15 cellular contexts compared by ENCODE assay signal in genomic region chr10:102715880-102716279, GRCh38. TPM values are rescaled to one million over a fixed set of nuclear protein-coding genes. Genes with fewer than 3 reads are reported as not detected.
A peak's percentile ranks its signal among the peaks of the same experiment; 100 is the strongest.
DNase-seq lines count a peak whose midpoint lies in the region; ATAC-seq and TF ChIP-seq lines count a peak whose summit lies in the region.
"Had no signal": no experiment of that assay in that cellular context is flagged by ENCODE, and none has a peak within 500 bp of the region (broad histone marks: within the 10 kb centered on the region; RNA-seq: fewer than 3 reads in every experiment).

No MANE protein-coding gene starts in this region.

- peak overlapping the region; percentile 89 for H3K4me3 Mint-ChIP-seq in type B pancreatic cell

- H3K4me3 ChIP-seq in right atrium auricular region, result no peak overlapping the region
- H3K4me3 ChIP-seq in PC-9, result no peak overlapping the region
- no peak overlapping the region for H3K4me3 ChIP-seq in hepatocyte
- no peak overlapping the region for H3K4me3 ChIP-seq in testis

- no peaks in the 10 kb centered on the region for H3K9me2 ChIP-seq in PC-9 (ENCODE audit: insufficient read depth)
- H3K9me2 ChIP-seq in hepatocyte (replicated peaks; ENCODE audit: insufficient read depth), result no peaks in the 10 kb centered on the region

- no peaks in the 10 kb centered on the region for H3K9me3 Mint-ChIP-seq in type B pancreatic cell

- DNase-seq in right atrium auricular region (ENCODE audit: low spot score) (peak; percentile 2), Right ventricle myocardium superior (no peak), PC-9 (no peak), hepatocyte (ENCODE audit: low spot score) (no peak), type B pancreatic cell (ENCODE audit: extremely low spot score, unreplicated experiment) (no peak), testis (no peak), nucleus accumbens (lab: John Stamatoyannopoulos, UW) (no peak)
- DNase-seq: C1 segment of cervical spinal cord, caudate nucleus, NCI-H226, occipital lobe had no signal

- TF ChIP-seq CTCF in right atrium auricular region (IDR thresholded peaks at IDR 0.05) (no peak), PC-9 (conservative IDR thresholded peaks at IDR 0.05) (no peak), hepatocyte (IDR thresholded peaks at IDR 0.05; ENCODE audit: poor library complexity) (no peak), type B pancreatic cell (conservative IDR thresholded peaks at IDR 0.05) (no peak), testis (IDR thresholded peaks at IDR 0.05) (no peak)

- peaks cover 11% of the 10 kb centered on the region for H3K36me3 Mint-ChIP-seq in type B pancreatic cell

- H3K27me3 ChIP-seq in right atrium auricular region (no peaks in the 10 kb centered on the region), PC-9 (ENCODE audit: insufficient read depth, low read depth) (no peaks in the 10 kb centered on the region), hepatocyte (no peaks in the 10 kb centered on the region), testis (no peaks in the 10 kb centered on the region)
- H3K27me3 ChIP-seq: esophagus muscularis mucosa, SJSA1 had no signal

- H3K9me3 ChIP-seq in right atrium auricular region, result no peaks in the 10 kb centered on the region
- no peaks in the 10 kb centered on the region for H3K9me3 ChIP-seq in PC-9 (ENCODE audit: insufficient read depth, low read depth)
- H3K9me3 ChIP-seq in hepatocyte (ENCODE audit: low read depth), result no peaks in the 10 kb centered on the region
- no peaks in the 10 kb centered on the region for H3K9me3 ChIP-seq in testis
- H3K9me3 ChIP-seq: esophagus muscularis mucosa, SJSA1 had no signal

- peak overlapping the region; percentile 81 for H3K4me2 ChIP-seq in PC-9
- H3K4me2 ChIP-seq in hepatocyte, result peak overlapping the region; percentile 91

- H4K20me1 ChIP-seq in PC-9 (ENCODE audit: insufficient read depth) (no peaks in the 10 kb centered on the region), hepatocyte (ENCODE audit: insufficient read depth, poor library complexity, severe bottlenecking) (no peaks in the 10 kb centered on the region)

- no peak for TF ChIP-seq POLR2A in testis (IDR thresholded peaks at IDR 0.05)

- peaks cover 9% of the 10 kb centered on the region; the same call in 1 of the 2 replicates for H3F3A ChIP-seq in PC-9 (ENCODE audit: insufficient read depth, low read depth)

- H3K79me2 ChIP-seq in PC-9 (ENCODE audit: low read depth), result no peaks in the 10 kb centered on the region
- peaks cover 59% of the 10 kb centered on the region for H3K79me2 ChIP-seq in hepatocyte

- H3K27ac Mint-ChIP-seq in type B pancreatic cell, result peak overlapping the region; percentile 32

- no TSS peak for BruUV-seq in PC-9 (replicated peaks; lab: Mats Ljungman, UMichigan)

- H3K36me3 ChIP-seq in right atrium auricular region (no peaks in the 10 kb centered on the region), PC-9 (ENCODE audit: low read depth) (no peaks in the 10 kb centered on the region), hepatocyte (replicated peaks; ENCODE audit: insufficient read depth, low read depth) (no peaks in the 10 kb centered on the region), testis (ENCODE audit: low read depth, missing control alignments) (no peaks in the 10 kb centered on the region)
- H3K36me3 ChIP-seq: esophagus muscularis mucosa had no signal

- intact Hi-C loops in Right ventricle myocardium superior (cut with DNase I), result no loop called here
- intact Hi-C loops in PC-9 (cut with micrococcal nuclease; ENCODE audit: unreplicated experiment), result loop anchor here (2.0 to 10.0 kb wide), 2 partner anchors 213 to 519 kb away; partner anchors contain the start of genes ACTR1A and SUFU
- intact Hi-C loops in testis (cut with DNase I; ENCODE audit: low total_unique reads), result no loop called here

- ATAC-seq in Right ventricle myocardium superior (ENCODE audit: poor library complexity), result no peak
- no peak for ATAC-seq in GM18861 (IDR thresholded peaks at IDR 0.05; ENCODE audit: unreplicated experiment)

- no peaks in the 10 kb centered on the region for H3K27me3 Mint-ChIP-seq in type B pancreatic cell

- POLR2A ChIA-PET in PC-9 (lab: Charles Lee; ENCODE audit: unreplicated experiment), result no interaction called here

- CTCF ChIA-PET in PC-9 (lab: Charles Lee), result no interaction called here

- WGBS in hepatocyte (ENCODE audit: low lambda C conversion rate, missing lambda C conversion rate), result 59% methylated on average over 1 of the region's 1 CpG
- WGBS in testis, 2 donors, result 75 to 95% methylated on average over 1 of the region's 1 CpG

- peaks cover 0 to 29% of the 10 kb centered on the region in 2 donors for H3K4me1 ChIP-seq in right atrium auricular region
- peaks cover 5% of the 10 kb centered on the region; the same call in 1 of the 2 replicates for H3K4me1 ChIP-seq in PC-9 (replicated peaks; ENCODE audit: insufficient read depth)
- peaks cover 20% of the 10 kb centered on the region for H3K4me1 ChIP-seq in hepatocyte (ENCODE audit: insufficient read depth)
- H3K4me1 ChIP-seq in testis, result peaks cover 25% of the 10 kb centered on the region

- no peak overlapping the region for H2AFZ ChIP-seq in PC-9
- no peak overlapping the region for H2AFZ ChIP-seq in hepatocyte

- peaks cover 56% of the 10 kb centered on the region for H3K4me1 Mint-ChIP-seq in type B pancreatic cell (ENCODE audit: unreplicated experiment)

- H3K27ac ChIP-seq in right atrium auricular region, result no peak overlapping the region
- H3K27ac ChIP-seq in PC-9, result no peak overlapping the region
- H3K27ac ChIP-seq in hepatocyte, result no peak overlapping the region
- no peak overlapping the region for H3K27ac ChIP-seq in testis
- H3K27ac ChIP-seq: GM23248, SJSA1 had no signal

RNA-seq across cellular contexts. Expression of gene SFXN2, which starts 1.4 kb away (rescaled TPM):
- total RNA-seq in right atrium auricular region (1 to 10 TPM in 1 of 2 donors, under 1 TPM in 1; 0.59 to 2.7 TPM), Right ventricle myocardium superior (1.7 TPM), PC-9 (2021) (5.3 and 5.4 TPM in 2 replicates), hepatocyte (6.2 and 17.5 TPM in 2 replicates), type B pancreatic cell (ENCODE audit: low replicate concordance) (27.8 and 35.8 TPM in 2 replicates), testis (1 to 10 TPM; 5.6 to 9.8 TPM)
- polyA plus RNA-seq in hepatocyte (12.3 and 15.7 TPM in 2 replicates), testis (ENCODE audit: insufficient read depth, low read depth, low replicate concordance) (4.4 TPM)

RNA-seq across cellular contexts. Expression of gene ARL3, which starts 1.7 kb away (rescaled TPM):
- total RNA-seq in right atrium auricular region (1 to 10 TPM; 5.7 to 6.4 TPM), Right ventricle myocardium superior (14.1 TPM), PC-9 (2021) (7.1 and 9.7 TPM in 2 replicates), hepatocyte (6.4 and 9.6 TPM in 2 replicates), type B pancreatic cell (ENCODE audit: low replicate concordance) (12.2 and 15.8 TPM in 2 replicates), testis (10 to 100 TPM; 10.8 to 10.9 TPM)
- polyA plus RNA-seq in hepatocyte (16.5 and 18.5 TPM in 2 replicates), testis (ENCODE audit: insufficient read depth, low read depth, low replicate concordance) (25.2 TPM)

RNA-seq across cellular contexts. Expression of gene WBP1L, which starts 27.9 kb away (rescaled TPM):
- 10 to 100 TPM; 46.1 to 94.4 TPM for total RNA-seq in right atrium auricular region
- total RNA-seq in Right ventricle myocardium superior, result 19.7 TPM
- total RNA-seq in PC-9 (2021), result 16.2 and 19.7 TPM in 2 replicates
- total RNA-seq in hepatocyte, result 57.1 and 57.8 TPM in 2 replicates
- polyA plus RNA-seq in hepatocyte, result 21.6 and 24.5 TPM in 2 replicates
- total RNA-seq in type B pancreatic cell (ENCODE audit: low replicate concordance), result 40.3 and 80.4 TPM in 2 replicates
- total RNA-seq in testis, result 100 to 1,000 TPM; 113 to 165 TPM
- 72.4 TPM for polyA plus RNA-seq in testis (ENCODE audit: insufficient read depth, low read depth, low replicate concordance)
